Comparison of ENCODE assay signal across 8 cellular contexts in the genomic region with DNA sequence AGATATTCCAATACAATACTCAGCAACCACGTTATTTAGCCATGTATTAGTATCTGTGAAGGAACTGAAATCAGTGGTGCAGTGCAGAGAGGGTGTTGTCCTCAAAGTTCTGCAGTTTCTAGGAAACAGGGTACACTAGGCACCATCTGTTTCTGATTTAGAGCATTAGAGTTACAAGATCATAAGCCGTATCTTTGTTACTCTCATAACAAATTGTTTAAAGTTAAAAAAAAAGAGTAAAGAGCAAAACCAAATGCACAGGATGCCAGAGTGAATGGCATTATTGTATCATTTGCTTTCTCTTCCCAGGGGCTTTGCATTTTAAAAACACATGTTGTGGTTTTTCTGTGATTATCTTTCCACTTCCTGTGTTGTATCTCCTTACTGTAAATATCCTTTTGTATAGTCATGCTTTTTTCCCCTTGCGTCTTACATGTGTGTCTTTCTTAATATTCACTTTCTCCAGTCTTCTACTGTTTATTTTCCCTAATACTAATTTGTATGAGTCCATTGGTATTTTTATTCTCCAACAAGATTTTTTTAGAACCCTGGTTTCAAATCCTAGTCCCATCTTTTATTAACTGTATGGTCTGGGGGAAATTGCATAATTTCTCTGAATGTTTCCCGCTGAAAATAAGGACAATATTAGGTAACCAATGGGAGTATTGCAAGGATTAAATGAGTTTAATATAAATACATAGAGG. TPM values are rescaled to one million over a fixed set of nuclear protein-coding genes. Genes with fewer than 3 reads are reported as not detected.
DNase-seq lines count a peak whose midpoint lies in the region; ATAC-seq and TF ChIP-seq lines count a peak whose summit lies in the region.

No MANE protein-coding gene starts in this region.

- H3K9me3 Mint-ChIP-seq in MCF 10A (ENCODE audit: unreplicated experiment), result no peaks in the 10 kb centered on the region
- H3K9me3 Mint-ChIP-seq in activated CD8-positive, alpha-beta T cell treated with anti-CD3 and anti-CD28 coated beads, Interleukin-2, amount 10 ng/mL, durations not matched to agents 7 days and 5 days (ENCODE audit: insufficient read depth), result no peaks in the 10 kb centered on the region

- no peak for TF ChIP-seq POLR2A in breast epithelium (IDR thresholded peaks at IDR 0.05)

- BruUV-seq in MCF 10A (replicated peaks; lab: Mats Ljungman, UMichigan), result no TSS peak

- H3K4me1 ChIP-seq in breast epithelium (no peaks in the 10 kb centered on the region), osteoblast (ENCODE audit: insufficient read depth, low read length) (peaks cover 30% of the 10 kb centered on the region)

- H3K27me3 ChIP-seq in breast epithelium, result no peaks in the 10 kb centered on the region
- no peaks in the 10 kb centered on the region for H3K27me3 ChIP-seq in osteoblast (ENCODE audit: insufficient read depth, low read length)

- peak overlapping the region; percentile 78 for H2AFZ ChIP-seq in osteoblast (ENCODE audit: low read length)

- no peaks in the 10 kb centered on the region for H4K20me1 ChIP-seq in osteoblast (ENCODE audit: insufficient read depth, low read length)

- DNase-seq in MCF 10A (ENCODE audit: unreplicated experiment) (peak; percentile 40), breast epithelium (ENCODE audit: low spot score in 2 of 2) (no peak), osteoblast (ENCODE audit: insufficient read length, low spot score, missing footprints) (peak; percentile 70)
- no peak for DNase-seq in activated CD8-positive, alpha-beta T cell treated with anti-CD3 and anti-CD28 coated beads, Interleukin-2, amount 10 ng/mL, durations not matched to agents 7 days and 5 days
- no peak for DNase-seq in activated CD8-positive, alpha-beta memory T cell treated with anti-CD3 and anti-CD28 coated beads for 24 hours

- ATAC-seq in HG03378 (IDR thresholded peaks at IDR 0.05; ENCODE audit: unreplicated experiment) (peak; percentile 70), GM19023 (IDR thresholded peaks at IDR 0.05; ENCODE audit: unreplicated experiment) (no peak), GM19463 (IDR thresholded peaks at IDR 0.05; ENCODE audit: unreplicated experiment) (no peak)
- peak; percentile 73 for ATAC-seq in activated CD8-positive, alpha-beta T cell treated with anti-CD3 and anti-CD28 coated beads, Interleukin-2, amount 10 ng/mL, durations not matched to agents 7 days and 5 days

- H3K36me3 Mint-ChIP-seq in MCF 10A (ENCODE audit: insufficient read depth, unreplicated experiment), result no peaks in the 10 kb centered on the region
- no peaks in the 10 kb centered on the region for H3K36me3 Mint-ChIP-seq in activated CD8-positive, alpha-beta T cell treated with anti-CD3 and anti-CD28 coated beads, Interleukin-2, amount 10 ng/mL, durations not matched to agents 7 days and 5 days (ENCODE audit: low read depth)

- TF ChIP-seq CTCF in MCF 10A (IDR thresholded peaks at IDR 0.05; ENCODE audit: unreplicated experiment), result no peak
- no peak for TF ChIP-seq CTCF in breast epithelium (IDR thresholded peaks at IDR 0.05)
- no peak for TF ChIP-seq CTCF in osteoblast (IDR thresholded peaks at IDR 0.05; ENCODE audit: extremely low read depth, low read depth, low read length)

- peaks cover 20% of the 10 kb centered on the region for H3K4me1 Mint-ChIP-seq in MCF 10A (ENCODE audit: insufficient read depth, unreplicated experiment)
- H3K4me1 Mint-ChIP-seq in activated CD8-positive, alpha-beta T cell treated with anti-CD3 and anti-CD28 coated beads, Interleukin-2, amount 10 ng/mL, durations not matched to agents 7 days and 5 days (ENCODE audit: low read depth), result peaks cover 31% of the 10 kb centered on the region

- no peaks in the 10 kb centered on the region for H3K36me3 ChIP-seq in breast epithelium
- no peaks in the 10 kb centered on the region for H3K36me3 ChIP-seq in osteoblast (ENCODE audit: insufficient read depth, low read length)

- H3K79me2 ChIP-seq in osteoblast (ENCODE audit: insufficient read depth, low read length), result no peaks in the 10 kb centered on the region

- CTCF ChIA-PET in MCF 10A (lab: Yijun Ruan, JAX), result no interaction called here
- CTCF ChIA-PET in activated CD8-positive, alpha-beta T cell treated with anti-CD3 and anti-CD28 coated beads, Interleukin-2, amount 10 ng/mL, durations not matched to agents 7 days and 5 days (lab: Charles Lee), result interaction anchor here (1.9 to 2.1 kb wide), 2 partner anchors 71 to 246 kb away, joined by 6 to 8 read pairs; no protein-coding TSS in a partner anchor

- H3K27me3 Mint-ChIP-seq in MCF 10A (ENCODE audit: insufficient read depth, unreplicated experiment), result no peaks in the 10 kb centered on the region
- H3K27me3 Mint-ChIP-seq in activated CD8-positive, alpha-beta T cell treated with anti-CD3 and anti-CD28 coated beads, Interleukin-2, amount 10 ng/mL, durations not matched to agents 7 days and 5 days (ENCODE audit: low read depth), result peaks cover 7% of the 10 kb centered on the region

- peak overlapping the region; percentile 72 for H3K4me2 ChIP-seq in osteoblast (ENCODE audit: insufficient read depth, low read length)

- intact Hi-C loops in MCF 10A (cut with micrococcal nuclease), result no loop called here
- intact Hi-C loops in breast epithelium (cut with DNase I; ENCODE audit: low total_unique reads), result no loop called here

- H3K9me3 ChIP-seq in breast epithelium (no peaks in the 10 kb centered on the region), osteoblast (ENCODE audit: low read depth, low read length) (no peaks in the 10 kb centered on the region)

- POLR2A ChIA-PET in MCF 10A (lab: Yijun Ruan, JAX), result no interaction called here
- POLR2A ChIA-PET in activated CD8-positive, alpha-beta T cell treated with anti-CD3 and anti-CD28 coated beads, Interleukin-2, amount 10 ng/mL, durations not matched to agents 7 days and 5 days (lab: Charles Lee), result no interaction called here

- H3K4me3 ChIP-seq in breast epithelium (no peak overlapping the region), osteoblast (ENCODE audit: insufficient read depth, low read length) (peak overlapping the region; percentile 26)

- no peak overlapping the region for H3K27ac Mint-ChIP-seq in MCF 10A (ENCODE audit: low read depth, unreplicated experiment)
- peak overlapping the region; percentile 53 for H3K27ac Mint-ChIP-seq in activated CD8-positive, alpha-beta T cell treated with anti-CD3 and anti-CD28 coated beads, Interleukin-2, amount 10 ng/mL, durations not matched to agents 7 days and 5 days

- H3K27ac ChIP-seq in breast epithelium (no peak overlapping the region), osteoblast (ENCODE audit: low read depth, low read length) (peak overlapping the region; percentile 21)

- no peak overlapping the region for H3K4me3 Mint-ChIP-seq in MCF 10A (ENCODE audit: unreplicated experiment)
- H3K4me3 Mint-ChIP-seq in activated CD8-positive, alpha-beta T cell treated with anti-CD3 and anti-CD28 coated beads, Interleukin-2, amount 10 ng/mL, durations not matched to agents 7 days and 5 days, result peak overlapping the region; percentile 39

RNA-seq across cellular contexts. Expression of gene NUP160, which starts 15.2 kb away (rescaled TPM):
- total RNA-seq in MCF 10A (2022), result 32.0 and 33.8 TPM in 2 replicates
- total RNA-seq in breast epithelium, result 10 to 100 TPM; 28.2 to 41.4 (median 40.6) TPM
- 10 to 100 TPM; 67.8 to 70.8 TPM for total RNA-seq in activated CD8-positive, alpha-beta T cell treated with anti-CD3 and anti-CD28 coated beads, Interleukin-2, amount 10 ng/mL, durations not matched to agents 7 days and 5 days
- 25.3 and 27.1 TPM in 2 replicates for total RNA-seq in osteoblast

Comparison
In these comparisons a context has a peak if more than half of its experiments do, and no peak if none do; other contexts are left out.
1. DNase-seq: peak in MCF 10A (single experiment) and osteoblast (single experiment); none in breast epithelium (0 of 2), activated CD8-positive, alpha-beta T cell treated with anti-CD3 and anti-CD28 coated beads, Interleukin-2, amount 10 ng/mL, durations not matched to agents 7 days and 5 days (single experiment) and activated CD8-positive, alpha-beta memory T cell treated with anti-CD3 and anti-CD28 coated beads for 24 hours (single experiment).
2. ATAC-seq: peak in HG03378 (single experiment) and activated CD8-positive, alpha-beta T cell treated with anti-CD3 and anti-CD28 coated beads, Interleukin-2, amount 10 ng/mL, durations not matched to agents 7 days and 5 days (single experiment); none in GM19023 (single experiment) and GM19463 (single experiment).